22 cellular contexts compared by ENCODE assay signal in the genomic region with DNA sequence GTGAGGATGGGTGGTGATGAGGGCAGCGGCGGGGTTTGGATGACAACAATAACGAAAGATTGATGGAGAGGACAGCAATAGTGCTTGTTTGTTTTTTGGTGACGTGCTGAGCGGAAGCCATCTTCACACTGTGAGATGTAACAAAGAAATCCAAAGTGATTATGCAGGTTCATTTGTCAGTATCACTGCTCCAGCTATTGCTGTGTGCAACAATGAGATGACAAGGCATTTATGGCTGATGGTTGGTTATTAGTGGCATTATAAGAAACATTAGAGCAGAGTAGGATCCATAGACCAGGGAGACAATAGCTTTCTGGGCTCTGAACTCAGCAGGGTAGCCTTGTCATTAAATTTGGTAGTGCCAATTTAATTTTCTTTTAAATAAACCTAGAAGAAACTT.
DNase-seq lines count a peak whose midpoint lies in the region; ATAC-seq and TF ChIP-seq lines count a peak whose summit lies in the region.
"Had no signal": no experiment of that assay in that cellular context is flagged by ENCODE, and none has a peak within 500 bp of the region (broad histone marks: within the 10 kb centered on the region; RNA-seq: fewer than 3 reads in every experiment).

No MANE protein-coding gene starts in this region.

- no peak for TF ChIP-seq CTCF in neural cell (IDR thresholded peaks at IDR 0.05; ENCODE audit: poor library complexity, severe bottlenecking)

- no peak for ATAC-seq in GM18867 (IDR thresholded peaks at IDR 0.05; ENCODE audit: unreplicated experiment)

- peak; percentile 86 for TF ChIP-seq EP300 in neural cell (conservative IDR thresholded peaks at IDR 0.05; ENCODE audit: poor library complexity, severe bottlenecking)

- no peaks in the 10 kb centered on the region for H4K20me1 ChIP-seq in neural cell (ENCODE audit: insufficient read depth)
- H4K20me1 ChIP-seq: BLaER1 treated with 17β-estradiol and CSF1 and Interleukin-3, amounts not matched to agents 10 nM and 100 nM had no signal

- H3K27me3 ChIP-seq in neural cell (ENCODE audit: insufficient read depth, low read depth, low read length) (no peaks in the 10 kb centered on the region), SJCRH30 (no peaks in the 10 kb centered on the region)
- H3K27me3 ChIP-seq: BLaER1 treated with 17β-estradiol and CSF1 and Interleukin-3, amounts not matched to agents 10 nM and 100 nM had no signal

- DNase-seq in COR-L47 (lab: John Stamatoyannopoulos, UW) (peak; percentile 87), NCI-H146 treated with DMSO at 0.1 percent for 48 hours (lab: John Stamatoyannopoulos, UW; ENCODE audit: unreplicated experiment) (peak; percentile 92), NCI-H345 treated with DMSO at 0.1 percent for 48 hours (lab: John Stamatoyannopoulos, UW; ENCODE audit: unreplicated experiment) (peak; percentile 27), SJCRH30 (no peak), GF-D8 (lab: John Stamatoyannopoulos, UW) (no peak)
- DNase-seq in activated CD4-positive, CD25-positive, alpha-beta regulatory T cell treated with anti-CD3 and anti-CD28 coated beads, Interleukin-2, amount 50 U/mL, for 72 hours, result no peak
- DNase-seq: 8988T; CD4-positive, alpha-beta memory T cell; DND-41; KBM-7; MM.1S; NCI-H1048; NCI-H1436 treated with DMSO at 0.1 percent for 48 hours; NCI-H510A treated with DMSO at 0.1 percent for 48 hours; RPMI8226; SHP77; SW 1271; T-helper 2 cell had no signal

- H3K27ac ChIP-seq in neural cell (ENCODE audit: low read length) (peak overlapping the region; percentile 96), SJCRH30 (no peak overlapping the region)
- H3K27ac ChIP-seq: BLaER1 treated with 17β-estradiol and CSF1 and Interleukin-3, amounts not matched to agents 10 nM and 100 nM; SK-N-MC had no signal

- peak overlapping the region; percentile 62 for H3K9ac ChIP-seq in neural cell (ENCODE audit: low read length)
- H3K9ac ChIP-seq: BLaER1 treated with 17β-estradiol and CSF1 and Interleukin-3, amounts not matched to agents 10 nM and 100 nM had no signal

- H3K4me3 ChIP-seq in neural cell (ENCODE audit: low read length), result peak overlapping the region; percentile 49
- no peak overlapping the region for H3K4me3 ChIP-seq in SJCRH30
- H3K4me3 ChIP-seq: BLaER1 treated with 17β-estradiol and CSF1 and Interleukin-3, amounts not matched to agents 10 nM and 100 nM; SK-N-MC had no signal

- H3K4me2 ChIP-seq in neural cell (ENCODE audit: low read length), result peak overlapping the region; percentile 35
- H3K4me2 ChIP-seq: BLaER1 treated with 17β-estradiol and CSF1 and Interleukin-3, amounts not matched to agents 10 nM and 100 nM had no signal

- TF ChIP-seq RAD21 in neural cell (conservative IDR thresholded peaks at IDR 0.05), result no peak

- H2AFZ ChIP-seq in neural cell (ENCODE audit: low read depth, low read length), result no peak overlapping the region

- no peaks in the 10 kb centered on the region for H3K36me3 ChIP-seq in neural cell (ENCODE audit: insufficient read depth, low read length)
- H3K36me3 ChIP-seq in SJCRH30, result no peaks in the 10 kb centered on the region
- H3K36me3 ChIP-seq: BLaER1 treated with 17β-estradiol and CSF1 and Interleukin-3, amounts not matched to agents 10 nM and 100 nM had no signal

- no peaks in the 10 kb centered on the region for H3K79me2 ChIP-seq in neural cell (replicated peaks; ENCODE audit: insufficient read depth, low read length)

- H3K4me1 ChIP-seq in SJCRH30, result no peaks in the 10 kb centered on the region
- H3K4me1 ChIP-seq: BLaER1 treated with 17β-estradiol and CSF1 and Interleukin-3, amounts not matched to agents 10 nM and 100 nM had no signal

- H3K9me2 ChIP-seq in neural cell (ENCODE audit: insufficient read depth, low read length), result no peaks in the 10 kb centered on the region

- H3K9me3 ChIP-seq in neural cell (ENCODE audit: low read length) (no peaks in the 10 kb centered on the region), SJCRH30 (replicated peaks) (no peaks in the 10 kb centered on the region)
- H3K9me3 ChIP-seq: BLaER1 treated with 17β-estradiol and CSF1 and Interleukin-3, amounts not matched to agents 10 nM and 100 nM had no signal

- no peaks in the 10 kb centered on the region for H3F3A ChIP-seq in neural cell (ENCODE audit: insufficient read depth, low read length, poor library complexity, severe bottlenecking)

TF ChIP-seq in neural cell, 6 proteins besides CTCF, POLR2A, EP300 and RAD21:
- TF ChIP-seq POLR2AphosphoS5 (IDR thresholded peaks at IDR 0.05) (peak; percentile 94), TAF1 (IDR thresholded peaks at IDR 0.05; ENCODE audit: low read depth) (no peak), MXI1 (conservative IDR thresholded peaks at IDR 0.05; ENCODE audit: poor library complexity, severe bottlenecking) (no peak), SMC3 (conservative IDR thresholded peaks at IDR 0.05; ENCODE audit: poor library complexity) (no peak), EZH2 (IDR thresholded peaks at IDR 0.05; ENCODE audit: borderline replicate concordance, insufficient read depth, low read length, poor library complexity, severe bottlenecking) (no peak)
- TF ChIP-seq, protein P1, sequence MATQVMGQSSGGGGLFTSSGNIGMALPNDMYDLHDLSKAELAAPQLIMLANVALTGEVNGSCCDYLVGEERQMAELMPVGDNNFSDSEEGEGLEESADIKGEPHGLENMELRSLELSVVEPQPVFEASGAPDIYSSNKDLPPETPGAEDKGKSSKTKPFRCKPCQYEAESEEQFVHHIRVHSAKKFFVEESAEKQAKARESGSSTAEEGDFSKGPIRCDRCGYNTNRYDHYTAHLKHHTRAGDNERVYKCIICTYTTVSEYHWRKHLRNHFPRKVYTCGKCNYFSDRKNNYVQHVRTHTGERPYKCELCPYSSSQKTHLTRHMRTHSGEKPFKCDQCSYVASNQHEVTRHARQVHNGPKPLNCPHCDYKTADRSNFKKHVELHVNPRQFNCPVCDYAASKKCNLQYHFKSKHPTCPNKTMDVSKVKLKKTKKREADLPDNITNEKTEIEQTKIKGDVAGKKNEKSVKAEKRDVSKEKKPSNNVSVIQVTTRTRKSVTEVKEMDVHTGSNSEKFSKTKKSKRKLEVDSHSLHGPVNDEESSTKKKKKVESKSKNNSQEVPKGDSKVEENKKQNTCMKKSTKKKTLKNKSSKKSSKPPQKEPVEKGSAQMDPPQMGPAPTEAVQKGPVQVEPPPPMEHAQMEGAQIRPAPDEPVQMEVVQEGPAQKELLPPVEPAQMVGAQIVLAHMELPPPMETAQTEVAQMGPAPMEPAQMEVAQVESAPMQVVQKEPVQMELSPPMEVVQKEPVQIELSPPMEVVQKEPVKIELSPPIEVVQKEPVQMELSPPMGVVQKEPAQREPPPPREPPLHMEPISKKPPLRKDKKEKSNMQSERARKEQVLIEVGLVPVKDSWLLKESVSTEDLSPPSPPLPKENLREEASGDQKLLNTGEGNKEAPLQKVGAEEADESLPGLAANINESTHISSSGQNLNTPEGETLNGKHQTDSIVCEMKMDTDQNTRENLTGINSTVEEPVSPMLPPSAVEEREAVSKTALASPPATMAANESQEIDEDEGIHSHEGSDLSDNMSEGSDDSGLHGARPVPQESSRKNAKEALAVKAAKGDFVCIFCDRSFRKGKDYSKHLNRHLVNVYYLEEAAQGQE (IDR thresholded peaks at IDR 0.05; ENCODE audit: borderline replicate concordance), result peak; percentile 37

Comparison
In these comparisons a context has a peak if more than half of its experiments do, and no peak if none do; other contexts are left out.
1. DNase-seq: peak in COR-L47 (single experiment), NCI-H146 treated with DMSO at 0.1 percent for 48 hours (single experiment) and NCI-H345 treated with DMSO at 0.1 percent for 48 hours (single experiment); none in SJCRH30 (0 of 2), GF-D8 (single experiment) and activated CD4-positive, CD25-positive, alpha-beta regulatory T cell treated with anti-CD3 and anti-CD28 coated beads, Interleukin-2, amount 50 U/mL, for 72 hours (single experiment).